Comparison of ENCODE assay signal across 25 cellular contexts in the genomic region with DNA sequence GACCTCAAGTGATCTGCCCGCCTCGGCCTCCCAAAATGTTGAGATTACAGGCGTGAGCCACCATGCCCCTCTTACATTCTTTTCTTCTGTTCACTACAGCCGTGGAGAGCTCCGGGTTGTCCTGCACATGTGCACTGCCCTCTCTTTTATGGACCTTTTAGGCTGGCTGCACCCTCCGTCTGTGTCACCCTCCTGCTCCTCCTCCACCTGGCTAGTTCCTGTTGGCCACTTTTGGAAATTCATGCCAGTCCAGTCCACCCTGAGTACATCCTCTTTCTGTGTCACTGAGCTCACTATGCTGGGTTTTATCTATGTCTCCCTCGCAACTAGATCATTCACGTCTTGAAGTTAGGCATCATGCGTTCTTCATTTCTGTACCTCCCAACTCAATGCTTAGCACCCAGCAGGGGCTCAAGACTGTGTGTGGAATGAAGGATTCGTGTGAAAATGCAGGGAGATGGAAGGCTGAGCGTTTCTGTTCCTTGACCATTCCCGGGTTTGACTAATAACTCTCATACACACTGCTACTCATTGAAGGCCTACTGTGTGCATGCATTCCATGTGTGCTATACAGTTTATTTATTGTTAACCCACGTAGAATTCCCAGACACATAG.
A peak's percentile ranks its signal among the peaks of the same experiment; 100 is the strongest.
DNase-seq lines count a peak whose midpoint lies in the region; ATAC-seq and TF ChIP-seq lines count a peak whose summit lies in the region.
"Had no signal": no experiment of that assay in that cellular context is flagged by ENCODE, and none has a peak within 500 bp of the region (broad histone marks: within the 10 kb centered on the region; RNA-seq: fewer than 3 reads in every experiment).

No MANE protein-coding gene starts in this region.

- H3K79me2 ChIP-seq in OCI-LY7 (ENCODE audit: insufficient read depth, low read depth, low read length): peaks cover 16% of the 10 kb centered on the region; the same call in 1 of the 2 replicates

- H3K4me3 ChIP-seq in OCI-LY7 (ENCODE audit: low read depth, low read length, poor library complexity, severe bottlenecking) (no peak overlapping the region), dorsolateral prefrontal cortex (no peak overlapping the region), uterus (no peak overlapping the region)
- H3K4me3 ChIP-seq: gastrocnemius medialis, hepatocyte, ovary had no signal

- H3K9me3 ChIP-seq in OCI-LY7 (ENCODE audit: low read length) (no peaks in the 10 kb centered on the region), uterus (no peaks in the 10 kb centered on the region)
- H3K9me3 ChIP-seq: gastrocnemius medialis, ovary had no signal

- intact Hi-C loops in OCI-LY7 (cut with micrococcal nuclease; ENCODE audit: unreplicated experiment) (no loop called here), dorsolateral prefrontal cortex (cut with DNase I) (loop anchor here in 1 of 2 donors (5.0 kb wide), 2 partner anchors 59 to 66 kb away; partner anchors contain the start of gene PTPRJ), uterus (cut with DNase I; ENCODE audit: low total_unique reads) (no loop called here)

- H3K27me3 Mint-ChIP-seq in progenitor cell of endocrine pancreas: no peaks in the 10 kb centered on the region
- H3K27me3 Mint-ChIP-seq: activated naive CD8-positive, alpha-beta T cell treated with anti-CD3 and anti-CD28 coated beads, Interleukin-2, amount 50 U/mL, for 24 hours; activated T-cell treated with anti-CD3 and anti-CD28 coated beads, Interleukin-2, amount 50 U/mL, for 24 hours had no signal

- TF ChIP-seq CTCF in C4-2B (conservative IDR thresholded peaks at IDR 0.05): no peak
- no peak for TF ChIP-seq CTCF in OCI-LY7 (conservative IDR thresholded peaks at IDR 0.05; ENCODE audit: low read length)
- TF ChIP-seq CTCF in dorsolateral prefrontal cortex (IDR thresholded peaks at IDR 0.05 in 54 of 56, conservative IDR thresholded peaks at IDR 0.05 in 2 of 56; ENCODE audit: low read depth in 1 of 56, partially characterized antibody in 56 of 56): no peak
- TF ChIP-seq CTCF in progenitor cell of endocrine pancreas (IDR thresholded peaks at IDR 0.05; ENCODE audit: unreplicated experiment): no peak
- TF ChIP-seq CTCF in uterus (IDR thresholded peaks at IDR 0.05): no peak

- no peak for DNase-seq in OCI-LY7 (ENCODE audit: low spot score)
- no peak for DNase-seq in dorsolateral prefrontal cortex
- DNase-seq in progenitor cell of endocrine pancreas (ENCODE audit: low spot score, unreplicated experiment): no peak
- no peak for DNase-seq in uterus
- no peak for DNase-seq in Kasumi-1 (lab: John Stamatoyannopoulos, UW)
- DNase-seq in activated T-cell treated with anti-CD3 and anti-CD28 coated beads, Interleukin-2, amount 50 U/mL, for 48 hours: no peak
- DNase-seq: activated gamma-delta T cell treated with Interleukin-2 at 50 U/mL for 16 hours; activated naive CD8-positive, alpha-beta T cell treated with anti-CD3 and anti-CD28 coated beads, Interleukin-2, amount 50 U/mL, for 24 hours; activated T-cell treated with anti-CD3 and anti-CD28 coated beads, Interleukin-2, amount 50 U/mL, for 24 hours; DMS53; gastrocnemius medialis; NCI-H1436 treated with DMSO at 0.1 percent for 48 hours; NCI-H2081 treated with DMSO at 0.1 percent for 48 hours; NCI-H226; NCI-H69; nephron progenitor cell; ovary; retina; stimulated activated naive CD4-positive, alpha-beta T cell treated with Interleukin-2 at 50 U/mL for 16 hours had no signal

- H3K9me3 Mint-ChIP-seq in progenitor cell of endocrine pancreas (ENCODE audit: low read depth): no peaks in the 10 kb centered on the region
- H3K9me3 Mint-ChIP-seq: activated naive CD8-positive, alpha-beta T cell treated with anti-CD3 and anti-CD28 coated beads, Interleukin-2, amount 50 U/mL, for 24 hours; activated T-cell treated with anti-CD3 and anti-CD28 coated beads, Interleukin-2, amount 50 U/mL, for 24 hours; nephron progenitor cell; T-helper 1 cell treated with Interleukin-12 subunit alpha and Interleukin-12 subunit beta and Interleukin-4 antibody, amounts not matched to agents 30 μg/mL and 1 μg/mL, for 36 hours had no signal

- H3K9me2 ChIP-seq in OCI-LY7 (ENCODE audit: insufficient read depth, low read length): no peaks in the 10 kb centered on the region

- H3K27ac Mint-ChIP-seq in progenitor cell of endocrine pancreas: peak overlapping the region; percentile 6
- H3K27ac Mint-ChIP-seq: activated naive CD8-positive, alpha-beta T cell treated with anti-CD3 and anti-CD28 coated beads, Interleukin-2, amount 50 U/mL, for 24 hours; activated T-cell treated with anti-CD3 and anti-CD28 coated beads, Interleukin-2, amount 50 U/mL, for 24 hours; T-helper 1 cell treated with Interleukin-12 subunit alpha and Interleukin-12 subunit beta and Interleukin-4 antibody, amounts not matched to agents 30 μg/mL and 1 μg/mL, for 36 hours had no signal

- CTCF ChIA-PET in OCI-LY7 (lab: Charles Lee; ENCODE audit: unreplicated experiment): interaction anchor here (1.2 to 1.5 kb wide), 2 partner anchors 58 to 59 kb away, joined by 3 read pairs; no protein-coding TSS in a partner anchor

- no peak overlapping the region for H3K4me3 Mint-ChIP-seq in progenitor cell of endocrine pancreas (ENCODE audit: low read depth)
- H3K4me3 Mint-ChIP-seq: activated naive CD8-positive, alpha-beta T cell treated with anti-CD3 and anti-CD28 coated beads, Interleukin-2, amount 50 U/mL, for 24 hours; activated T-cell treated with anti-CD3 and anti-CD28 coated beads, Interleukin-2, amount 50 U/mL, for 24 hours; nephron progenitor cell; T-helper 1 cell treated with Interleukin-12 subunit alpha and Interleukin-12 subunit beta and Interleukin-4 antibody, amounts not matched to agents 30 μg/mL and 1 μg/mL, for 36 hours had no signal

- no peak overlapping the region for H2AFZ ChIP-seq in OCI-LY7 (ENCODE audit: low read length)
- H2AFZ ChIP-seq: hepatocyte had no signal

- H4K20me1 ChIP-seq in OCI-LY7 (ENCODE audit: insufficient read depth, low read length): no peaks in the 10 kb centered on the region

- no peak for TF ChIP-seq POLR2A in uterus (IDR thresholded peaks at IDR 0.05)

- peaks cover 10% of the 10 kb centered on the region for H3K4me1 Mint-ChIP-seq in progenitor cell of endocrine pancreas (ENCODE audit: low read depth)

- ATAC-seq in HG03469 (IDR thresholded peaks at IDR 0.05; ENCODE audit: unreplicated experiment): no peak
- ATAC-seq: activated naive CD8-positive, alpha-beta T cell treated with anti-CD3 and anti-CD28 coated beads, Interleukin-2, amount 50 U/mL, for 24 hours; gastrocnemius medialis; Right ventricle myocardium inferior; SK-N-SH treated with all-trans-retinoic acid at 6 μM for 48 hours had no signal

- peaks cover 85% of the 10 kb centered on the region for H3K4me1 ChIP-seq in OCI-LY7 (ENCODE audit: insufficient read depth, low read length, poor library complexity, severe bottlenecking)
- H3K4me1 ChIP-seq in uterus: no peaks in the 10 kb centered on the region

- H3K27me3 ChIP-seq in dorsolateral prefrontal cortex (no peaks in the 10 kb centered on the region), uterus (no peaks in the 10 kb centered on the region)
- H3K27me3 ChIP-seq: gastrocnemius medialis, hepatocyte, ovary had no signal

- H3K36me3 Mint-ChIP-seq in progenitor cell of endocrine pancreas (ENCODE audit: insufficient read depth): no peaks in the 10 kb centered on the region

- peaks cover 7% of the 10 kb centered on the region; the same call in 1 of the 2 replicates for H3K36me3 ChIP-seq in OCI-LY7 (ENCODE audit: insufficient read depth, low read length)
- H3K36me3 ChIP-seq in uterus: no peaks in the 10 kb centered on the region
- H3K36me3 ChIP-seq: gastrocnemius medialis, ovary had no signal

- peak overlapping the region; percentile 96 for H3K27ac ChIP-seq in C4-2B
- no peak overlapping the region for H3K27ac ChIP-seq in OCI-LY7 (ENCODE audit: low read depth, low read length, poor library complexity, severe bottlenecking)
- H3K27ac ChIP-seq in dorsolateral prefrontal cortex: peak overlapping the region in 57 of 59 donors; percentile 68 to 99 (median 93)
- no peak overlapping the region for H3K27ac ChIP-seq in uterus
- H3K27ac ChIP-seq: gastrocnemius medialis, hepatocyte, ovary had no signal

- POLR2A ChIA-PET in OCI-LY7 (lab: Charles Lee): interaction anchor here (0.8 to 4.6 kb wide), 9 partner anchors 9 to 68 kb away, joined by 3 to 33 read pairs (median 4); no protein-coding TSS in a partner anchor

- no TSS peak for BruUV-seq in OCI-LY7 (replicated peaks; lab: Mats Ljungman, UMichigan)

- H3K4me2 ChIP-seq in OCI-LY7 (ENCODE audit: low read length): peak overlapping the region; percentile 83
- H3K4me2 ChIP-seq: hepatocyte had no signal

Comparison
In these comparisons a context has a peak if more than half of its experiments do, and no peak if none do; other contexts are left out.
1. H3K27ac ChIP-seq: peak in C4-2B (single experiment) and dorsolateral prefrontal cortex (57 of 59); none in OCI-LY7 (single experiment) and uterus (0 of 2).